20 cellular contexts compared by ENCODE assay signal in genomic region chr14:71482701-71483100, GRCh38.
"Had no signal": no experiment of that assay in that cellular context is flagged by ENCODE, and none has a peak within 500 bp of the region (broad histone marks: within the 10 kb centered on the region; RNA-seq: fewer than 3 reads in every experiment).

No MANE protein-coding gene starts in this region.

- H3K27me3 ChIP-seq: gastrocnemius medialis, neural progenitor cell, spleen had no signal

- H3K9me3 Mint-ChIP-seq: activated CD4-positive, alpha-beta memory T cell treated with anti-CD3 and anti-CD28 coated beads for 36 hours; activated naive CD8-positive, alpha-beta T cell treated with anti-CD3 and anti-CD28 coated beads for 36 hours; activated T-cell treated with anti-CD3 and anti-CD28 coated beads, Interleukin-2, amount 50 U/mL, for 4 hours; neural progenitor cell; T-helper 2 cell treated with Interferon-gamma antibody and Interleukin-4, amounts not matched to agents 5 μg/mL and 100 μg/mL, for 36 hours; type B pancreatic cell had no signal

- H3K9me3 ChIP-seq: gastrocnemius medialis, spleen had no signal

- H3K36me3 ChIP-seq: gastrocnemius medialis, neural progenitor cell had no signal

- H3K4me2 ChIP-seq: neural progenitor cell had no signal

- H2AFZ ChIP-seq: neural progenitor cell had no signal

- ATAC-seq: activated CD4-positive, CD25-positive, alpha-beta regulatory T cell treated with anti-CD3 and anti-CD28 coated beads, Interleukin-2, amount 50 U/mL, for 24 hours; activated T-cell treated with anti-CD3 and anti-CD28 coated beads, Interleukin-2, amount 50 U/mL, for 4 hours; gastrocnemius medialis; right cardiac atrium had no signal

- H3K27ac Mint-ChIP-seq: activated CD4-positive, alpha-beta memory T cell treated with anti-CD3 and anti-CD28 coated beads for 36 hours; activated naive CD8-positive, alpha-beta T cell treated with anti-CD3 and anti-CD28 coated beads for 36 hours; T-helper 2 cell treated with Interferon-gamma antibody and Interleukin-4, amounts not matched to agents 5 μg/mL and 100 μg/mL, for 36 hours; type B pancreatic cell had no signal

- H3K27ac ChIP-seq: epithelial cell of prostate, gastrocnemius medialis, neural progenitor cell had no signal

- H3K27me3 Mint-ChIP-seq: activated CD4-positive, alpha-beta memory T cell treated with anti-CD3 and anti-CD28 coated beads for 36 hours; activated naive CD8-positive, alpha-beta T cell treated with anti-CD3 and anti-CD28 coated beads for 36 hours; type B pancreatic cell had no signal

- H3K9ac ChIP-seq: neural progenitor cell had no signal

- H3K4me3 ChIP-seq: gastrocnemius medialis, neural progenitor cell, spleen had no signal

- H3K4me1 ChIP-seq: gastrocnemius medialis had no signal

- H3K4me3 Mint-ChIP-seq: activated CD4-positive, alpha-beta memory T cell treated with anti-CD3 and anti-CD28 coated beads for 36 hours; activated naive CD8-positive, alpha-beta T cell treated with anti-CD3 and anti-CD28 coated beads for 36 hours; activated T-cell treated with anti-CD3 and anti-CD28 coated beads, Interleukin-2, amount 50 U/mL, for 4 hours; neural progenitor cell; T-helper 2 cell treated with Interferon-gamma antibody and Interleukin-4, amounts not matched to agents 5 μg/mL and 100 μg/mL, for 36 hours; type B pancreatic cell had no signal

- DNase-seq: activated CD4-positive, alpha-beta memory T cell treated with anti-CD3 and anti-CD28 coated beads for 36 hours; activated gamma-delta T cell; activated naive CD8-positive, alpha-beta T cell treated with anti-CD3 and anti-CD28 coated beads for 36 hours; activated T-cell treated with anti-CD3 and anti-CD28 coated beads, Interleukin-2, amount 50 U/mL, for 4 hours; caudate nucleus; cortex of kidney; effector memory CD4-positive, alpha-beta T cell; gastrocnemius medialis; kidney glomerular epithelial cell; right cardiac atrium; spleen; stimulated activated CD4-positive, alpha-beta T cell treated with anti-CD3 and anti-CD28 coated beads, Interleukin-2, amount 100 ng/mL, for 24 hours; stimulated activated naive CD4-positive, alpha-beta T cell; substantia nigra; SW 1271 had no signal
